In genomic region chr7:96778263-96778662, GRCh38 we compare ENCODE assay signal across 16 cellular contexts.
DNase-seq lines count a peak whose midpoint lies in the region; ATAC-seq, FAIRE-seq and TF ChIP-seq lines count a peak whose summit lies in the region.
"Had no signal": no experiment of that assay in that cellular context is flagged by ENCODE, and none has a peak within 500 bp of the region (broad histone marks: within the 10 kb centered on the region; RNA-seq: fewer than 3 reads in every experiment).

No MANE protein-coding gene starts in this region.

- H4K20me1 ChIP-seq in Loucy (ENCODE audit: insufficient read depth, low read length, poor library complexity, severe bottlenecking): no peaks in the 10 kb centered on the region
- H4K20me1 ChIP-seq in GM12878 (ENCODE audit: control insufficient read depth, insufficient read depth): no peaks in the 10 kb centered on the region

- H2AFZ ChIP-seq in Loucy (ENCODE audit: low read length) (no peak overlapping the region), GM12878 (ENCODE audit: control insufficient read depth, low read depth, low read length) (no peak overlapping the region), trophoblast cell (ENCODE audit: insufficient read depth, low read length, poor library complexity) (no peak overlapping the region)

- 31% methylated on average over 3 of the region's 3 CpGs for WGBS in GM12878 (ENCODE audit: insufficient coverage, insufficient replicate concordance, low lambda C conversion rate, missing lambda C conversion rate)
- no CpG with 5 or more reads among the region's 3 CpGs for WGBS in trophoblast cell (ENCODE audit: extremely low coverage, insufficient coverage, insufficient read length)

- FAIRE-seq in GM12878 (lab: Jason Lieb, UNC): no peak
- FAIRE-seq: GM18507, H54 had no signal

- H2AK5ac ChIP-seq in trophoblast cell (ENCODE audit: low read length): no peak overlapping the region

- no peak for TF ChIP-seq POLR2A in GM12878 (IDR thresholded peaks at IDR 0.05; ENCODE audit: low read depth, low read length)

- H4K8ac ChIP-seq in trophoblast cell (ENCODE audit: low read depth, low read length): no peak overlapping the region

- H3K4me3 ChIP-seq in Loucy (ENCODE audit: low read length, poor library complexity, severe bottlenecking) (no peak overlapping the region), GM12878 (no peak overlapping the region), trophoblast cell (ENCODE audit: low read depth, low read length) (no peak overlapping the region)
- H3K4me3 ChIP-seq: transverse colon had no signal

- H3K36me3 ChIP-seq in Loucy (ENCODE audit: insufficient read depth, low read length) (no peaks in the 10 kb centered on the region), GM12878 (ENCODE audit: control insufficient read depth in 2 of 2, insufficient read depth in 2 of 2, low read length in 1 of 2) (no peaks in the 10 kb centered on the region), trophoblast cell (ENCODE audit: control insufficient read depth in 1 of 2, insufficient read depth in 2 of 2, low read length in 2 of 2) (no peaks in the 10 kb centered on the region)
- H3K36me3 ChIP-seq: transverse colon had no signal

- POLR2A ChIA-PET in GM12878 (lab: Charles Lee): no interaction called here

- no peaks in the 10 kb centered on the region for H3F3A ChIP-seq in Loucy (ENCODE audit: low read depth)

- DNase-seq in NCI-H748 (lab: John Stamatoyannopoulos, UW; ENCODE audit: unreplicated experiment) (peak; percentile 49), NCI-H748 treated with DMSO at 0.1 percent for 48 hours (lab: John Stamatoyannopoulos, UW) (no peak), GM12878 (ENCODE audit: low read depth, low spot score) (no peak), trophoblast cell (peak; percentile 48 to 78), ecto neural progenitor cell (ENCODE audit: low spot score) (no peak), NCI-H1930 (lab: John Stamatoyannopoulos, UW) (no peak)
- DNase-seq in activated CD8-positive, alpha-beta memory T cell treated with anti-CD3 and anti-CD28 coated beads, Interleukin-2, amount 50 U/mL, for 4 hours: no peak
- DNase-seq: activated CD4-positive, alpha-beta T cell treated with anti-CD3 and anti-CD28 coated beads for 1 hour; activated T-cell treated with anti-CD3 and anti-CD28 coated beads, Interleukin-2, amount 50 U/mL, for 48 hours; anterior cingulate cortex; NCI-H1105 treated with DMSO at 0.1 percent for 48 hours; NCI-H526 treated with DMSO at 0.1 percent for 48 hours; transverse colon had no signal

- H3K27ac ChIP-seq in GM12878 (ENCODE audit: control insufficient read depth, insufficient read depth) (no peak overlapping the region), trophoblast cell (ENCODE audit: low read depth, low read length) (no peak overlapping the region)
- H3K27ac ChIP-seq: transverse colon had no signal

- ATAC-seq in GM12878: peak; percentile 32; the same call in 1 of the 3 replicates

- H3K79me2 ChIP-seq in Loucy (ENCODE audit: insufficient read depth, low read length) (no peaks in the 10 kb centered on the region), GM12878 (ENCODE audit: control insufficient read depth, insufficient read depth, low read length) (no peaks in the 10 kb centered on the region), trophoblast cell (ENCODE audit: control insufficient read depth, insufficient read depth, low read length, poor library complexity) (no peaks in the 10 kb centered on the region)

- BruUV-seq in GM12878 (replicated peaks; lab: Mats Ljungman, UMichigan): no TSS peak

- 0 out of 2 replicates have a peak, but pooled peaks have one; percentile 24 for TF ChIP-seq RAD21 in GM12878 (IDR thresholded peaks at IDR 0.05; ENCODE audit: insufficient read depth, low read depth, low read length)

- RAD21 ChIA-PET in GM12878 (lab: Charles Lee; ENCODE audit: unreplicated experiment): no interaction called here

- no peaks in the 10 kb centered on the region for H3K9me2 ChIP-seq in Loucy (replicated peaks; ENCODE audit: low read depth, low read length)

- no peak overlapping the region for H3K18ac ChIP-seq in trophoblast cell (ENCODE audit: low read length)

- SMC1A ChIA-PET in GM12878 (lab: Charles Lee; ENCODE audit: uncharacterized antibody, unreplicated experiment): interaction anchor here (1.9 kb wide), 1 partner anchor 249 kb away, joined by 4 read pairs; no protein-coding TSS in a partner anchor

- TF ChIP-seq CTCF in Loucy (conservative IDR thresholded peaks at IDR 0.05; ENCODE audit: low read length): peak; percentile 43
- peak; percentile 4 to 27 (median 5); a peak in 1 of 6 replicates for TF ChIP-seq CTCF in GM12878 (IDR thresholded peaks at IDR 0.05 in 2 of 3, conservative IDR thresholded peaks at IDR 0.05 in 1 of 3; ENCODE audit: control insufficient read depth in 2 of 3, extremely low read depth in 1 of 3, insufficient read depth in 1 of 3, low read depth in 3 of 3, low read length in 3 of 3)

- no peak overlapping the region for H2BK5ac ChIP-seq in trophoblast cell (ENCODE audit: low read depth, low read length, poor library complexity)

- no peaks in the 10 kb centered on the region for H3K9me3 ChIP-seq in Loucy (ENCODE audit: insufficient read depth, low read depth, low read length)
- no peaks in the 10 kb centered on the region for H3K9me3 ChIP-seq in GM12878 (replicated peaks; ENCODE audit: control insufficient read depth, insufficient read depth, low read length)
- H3K9me3 ChIP-seq in trophoblast cell (ENCODE audit: insufficient read depth, low read depth, low read length): no peaks in the 10 kb centered on the region
- H3K9me3 ChIP-seq: transverse colon had no signal

- TF ChIP-seq EP300 in GM12878 (IDR thresholded peaks at IDR 0.05; ENCODE audit: borderline replicate concordance in 1 of 2, control insufficient read depth in 1 of 2, low read depth in 2 of 2, low read length in 2 of 2): no peak

- no peak overlapping the region for H3K4me2 ChIP-seq in Loucy (ENCODE audit: low read depth, low read length, poor library complexity, severe bottlenecking)
- no peak overlapping the region for H3K4me2 ChIP-seq in GM12878 (ENCODE audit: control insufficient read depth, insufficient read depth)
- no peak overlapping the region for H3K4me2 ChIP-seq in trophoblast cell (ENCODE audit: low read length)

- no peak overlapping the region for H2BK12ac ChIP-seq in trophoblast cell (ENCODE audit: low read length)

- H3K27me3 ChIP-seq in Loucy (ENCODE audit: insufficient read depth, low read length, poor library complexity, severe bottlenecking) (no peaks in the 10 kb centered on the region), GM12878 (replicated peaks in 1 of 2; ENCODE audit: control insufficient read depth in 2 of 2, insufficient read depth in 2 of 2, low read length in 1 of 2) (no peaks in the 10 kb centered on the region; a peak in 1 of 4 replicates), trophoblast cell (ENCODE audit: insufficient read depth, low read length) (no peaks in the 10 kb centered on the region)
- H3K27me3 ChIP-seq: transverse colon had no signal

- intact Hi-C loops in GM12878 (cut with micrococcal nuclease; ENCODE audit: unreplicated experiment): no loop called here

- CTCF ChIA-PET in GM12878 (lab: Yijun Ruan, JAX): interaction anchor here (0.6 kb wide), 1 partner anchor 60 kb away, joined by 3 read pairs; no protein-coding TSS in a partner anchor

- no peak overlapping the region for H2BK120ac ChIP-seq in trophoblast cell (ENCODE audit: insufficient read depth, low read length, poor library complexity)

- H3K79me1 ChIP-seq in trophoblast cell (ENCODE audit: low read length): no peaks in the 10 kb centered on the region

- H3K14ac ChIP-seq in trophoblast cell (ENCODE audit: low read length): no peak overlapping the region

- H3K4me1 ChIP-seq in Loucy (ENCODE audit: insufficient read depth, low read length, poor library complexity, severe bottlenecking): no peaks in the 10 kb centered on the region
- no peaks in the 10 kb centered on the region for H3K4me1 ChIP-seq in GM12878 (ENCODE audit: control insufficient read depth, insufficient read depth, low read length)
- H3K4me1 ChIP-seq in trophoblast cell (ENCODE audit: control insufficient read depth in 1 of 2, insufficient read depth in 2 of 2, low read length in 2 of 2): no peaks in the 10 kb centered on the region
- H3K4me1 ChIP-seq: transverse colon had no signal

- in situ Hi-C loops in GM12878 (cut with MboI): no loop called here

- no peak overlapping the region for H3K4ac ChIP-seq in trophoblast cell (ENCODE audit: low read depth, low read length)

- H4K91ac ChIP-seq in trophoblast cell (ENCODE audit: low read depth, low read length): no peak overlapping the region

- H4K12ac ChIP-seq in trophoblast cell (ENCODE audit: low read depth, low read length): no peak overlapping the region

- H3K9ac ChIP-seq in Loucy (ENCODE audit: low read depth, low read length, poor library complexity, severe bottlenecking): no peak overlapping the region
- H3K9ac ChIP-seq in GM12878 (ENCODE audit: control insufficient read depth, insufficient read depth, low read length): no peak overlapping the region
- no peak overlapping the region for H3K9ac ChIP-seq in trophoblast cell (ENCODE audit: low read length)

- no peak overlapping the region for H3K23ac ChIP-seq in trophoblast cell (ENCODE audit: low read length)

TF ChIP-seq in GM12878, 131 proteins besides CTCF, POLR2A, EP300 and RAD21 (continues in another document):
- no peak for TF ChIP-seq REST (IDR thresholded peaks at IDR 0.05; ENCODE audit: low read depth, low read length)
- TF ChIP-seq MTA2 (IDR thresholded peaks at IDR 0.05; ENCODE audit: low read depth): no peak
- TF ChIP-seq SIN3A (IDR thresholded peaks at IDR 0.05; ENCODE audit: low read depth, low read length): no peak

Comparison
In these comparisons a context has a peak if more than half of its experiments do, and no peak if none do; other contexts are left out.
1. DNase-seq: peak in NCI-H748 (single experiment) and trophoblast cell (2 of 2); none in NCI-H748 treated with DMSO at 0.1 percent for 48 hours (single experiment), GM12878 (single experiment), activated CD8-positive, alpha-beta memory T cell treated with anti-CD3 and anti-CD28 coated beads, Interleukin-2, amount 50 U/mL, for 4 hours (single experiment), ecto neural progenitor cell (single experiment) and NCI-H1930 (0 of 2).